ENCODE assay signal across 1 cellular context in genomic region chr2:127165539-127165935, GRCh38.
TF ChIP-seq lines count a peak whose summit lies in the region.

No MANE protein-coding gene starts in this region.

TF ChIP-seq in HepG2, 621 proteins besides CTCF, POLR2A, EP300 and RAD21:
- TF ChIP-seq FOXP1 (IDR thresholded peaks at IDR 0.05) (no peak), FOXP1 (CRISPR knock-in tag; IDR thresholded peaks at IDR 0.05) (no peak), NCOA1 (CRISPR knock-in tag; IDR thresholded peaks at IDR 0.05) (no peak), ZBTB25 (CRISPR knock-in tag; IDR thresholded peaks at IDR 0.05) (no peak), SNAPC5 (CRISPR knock-in tag; IDR thresholded peaks at IDR 0.05; ENCODE audit: borderline replicate concordance) (no peak), CSRNP1 (CRISPR knock-in tag; IDR thresholded peaks at IDR 0.05) (no peak), RBM22 (optimal IDR thresholded peaks at IDR 0.05; ENCODE audit: low read length) (no peak), ZNF607 (CRISPR knock-in tag; IDR thresholded peaks at IDR 0.05; ENCODE audit: borderline replicate concordance) (no peak), ZIK1 (CRISPR knock-in tag; IDR thresholded peaks at IDR 0.05; ENCODE audit: borderline replicate concordance, low read depth) (no peak), ZZZ3 (CRISPR knock-in tag; IDR thresholded peaks at IDR 0.05; ENCODE audit: borderline replicate concordance) (no peak), CHD4 (IDR thresholded peaks at IDR 0.05; ENCODE audit: borderline replicate concordance, low read length) (no peak), TRIM24 (CRISPR knock-in tag; IDR thresholded peaks at IDR 0.05) (no peak), NPAS2 (CRISPR knock-in tag; IDR thresholded peaks at IDR 0.05; ENCODE audit: borderline replicate concordance) (no peak), ZNF772 (CRISPR knock-in tag; IDR thresholded peaks at IDR 0.05) (no peak), ZNF432 (CRISPR knock-in tag; IDR thresholded peaks at IDR 0.05; ENCODE audit: borderline replicate concordance) (no peak), ZNF552 (CRISPR knock-in tag; IDR thresholded peaks at IDR 0.05; ENCODE audit: borderline replicate concordance) (no peak)
